Comparison of ENCODE assay signal across 1 cellular context in the genomic region with DNA sequence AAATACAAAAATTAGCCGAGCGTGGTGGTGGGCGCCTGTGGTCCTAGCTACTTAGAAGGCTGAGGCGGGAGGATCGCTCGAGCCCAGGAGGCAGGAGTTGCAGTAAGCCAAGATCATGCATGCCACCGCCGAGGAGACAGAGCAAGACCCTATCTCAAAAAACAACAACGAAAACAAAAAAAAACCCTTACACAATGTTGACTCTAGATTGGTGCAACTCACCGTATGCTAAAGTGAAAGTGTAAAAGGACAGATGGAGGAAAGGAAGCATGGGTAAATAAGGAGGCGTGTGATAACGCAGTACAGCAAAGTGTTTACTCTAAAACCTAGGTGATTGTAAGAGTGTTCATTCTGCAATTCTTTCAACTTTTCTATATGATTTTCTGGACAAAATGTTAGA.
TF ChIP-seq lines count a peak whose summit lies in the region.

No MANE protein-coding gene starts in this region.

TF ChIP-seq in GM23338, 12 proteins besides CTCF, POLR2A, EP300 and RAD21 (continued from another document):
- TF ChIP-seq, protein P1, sequence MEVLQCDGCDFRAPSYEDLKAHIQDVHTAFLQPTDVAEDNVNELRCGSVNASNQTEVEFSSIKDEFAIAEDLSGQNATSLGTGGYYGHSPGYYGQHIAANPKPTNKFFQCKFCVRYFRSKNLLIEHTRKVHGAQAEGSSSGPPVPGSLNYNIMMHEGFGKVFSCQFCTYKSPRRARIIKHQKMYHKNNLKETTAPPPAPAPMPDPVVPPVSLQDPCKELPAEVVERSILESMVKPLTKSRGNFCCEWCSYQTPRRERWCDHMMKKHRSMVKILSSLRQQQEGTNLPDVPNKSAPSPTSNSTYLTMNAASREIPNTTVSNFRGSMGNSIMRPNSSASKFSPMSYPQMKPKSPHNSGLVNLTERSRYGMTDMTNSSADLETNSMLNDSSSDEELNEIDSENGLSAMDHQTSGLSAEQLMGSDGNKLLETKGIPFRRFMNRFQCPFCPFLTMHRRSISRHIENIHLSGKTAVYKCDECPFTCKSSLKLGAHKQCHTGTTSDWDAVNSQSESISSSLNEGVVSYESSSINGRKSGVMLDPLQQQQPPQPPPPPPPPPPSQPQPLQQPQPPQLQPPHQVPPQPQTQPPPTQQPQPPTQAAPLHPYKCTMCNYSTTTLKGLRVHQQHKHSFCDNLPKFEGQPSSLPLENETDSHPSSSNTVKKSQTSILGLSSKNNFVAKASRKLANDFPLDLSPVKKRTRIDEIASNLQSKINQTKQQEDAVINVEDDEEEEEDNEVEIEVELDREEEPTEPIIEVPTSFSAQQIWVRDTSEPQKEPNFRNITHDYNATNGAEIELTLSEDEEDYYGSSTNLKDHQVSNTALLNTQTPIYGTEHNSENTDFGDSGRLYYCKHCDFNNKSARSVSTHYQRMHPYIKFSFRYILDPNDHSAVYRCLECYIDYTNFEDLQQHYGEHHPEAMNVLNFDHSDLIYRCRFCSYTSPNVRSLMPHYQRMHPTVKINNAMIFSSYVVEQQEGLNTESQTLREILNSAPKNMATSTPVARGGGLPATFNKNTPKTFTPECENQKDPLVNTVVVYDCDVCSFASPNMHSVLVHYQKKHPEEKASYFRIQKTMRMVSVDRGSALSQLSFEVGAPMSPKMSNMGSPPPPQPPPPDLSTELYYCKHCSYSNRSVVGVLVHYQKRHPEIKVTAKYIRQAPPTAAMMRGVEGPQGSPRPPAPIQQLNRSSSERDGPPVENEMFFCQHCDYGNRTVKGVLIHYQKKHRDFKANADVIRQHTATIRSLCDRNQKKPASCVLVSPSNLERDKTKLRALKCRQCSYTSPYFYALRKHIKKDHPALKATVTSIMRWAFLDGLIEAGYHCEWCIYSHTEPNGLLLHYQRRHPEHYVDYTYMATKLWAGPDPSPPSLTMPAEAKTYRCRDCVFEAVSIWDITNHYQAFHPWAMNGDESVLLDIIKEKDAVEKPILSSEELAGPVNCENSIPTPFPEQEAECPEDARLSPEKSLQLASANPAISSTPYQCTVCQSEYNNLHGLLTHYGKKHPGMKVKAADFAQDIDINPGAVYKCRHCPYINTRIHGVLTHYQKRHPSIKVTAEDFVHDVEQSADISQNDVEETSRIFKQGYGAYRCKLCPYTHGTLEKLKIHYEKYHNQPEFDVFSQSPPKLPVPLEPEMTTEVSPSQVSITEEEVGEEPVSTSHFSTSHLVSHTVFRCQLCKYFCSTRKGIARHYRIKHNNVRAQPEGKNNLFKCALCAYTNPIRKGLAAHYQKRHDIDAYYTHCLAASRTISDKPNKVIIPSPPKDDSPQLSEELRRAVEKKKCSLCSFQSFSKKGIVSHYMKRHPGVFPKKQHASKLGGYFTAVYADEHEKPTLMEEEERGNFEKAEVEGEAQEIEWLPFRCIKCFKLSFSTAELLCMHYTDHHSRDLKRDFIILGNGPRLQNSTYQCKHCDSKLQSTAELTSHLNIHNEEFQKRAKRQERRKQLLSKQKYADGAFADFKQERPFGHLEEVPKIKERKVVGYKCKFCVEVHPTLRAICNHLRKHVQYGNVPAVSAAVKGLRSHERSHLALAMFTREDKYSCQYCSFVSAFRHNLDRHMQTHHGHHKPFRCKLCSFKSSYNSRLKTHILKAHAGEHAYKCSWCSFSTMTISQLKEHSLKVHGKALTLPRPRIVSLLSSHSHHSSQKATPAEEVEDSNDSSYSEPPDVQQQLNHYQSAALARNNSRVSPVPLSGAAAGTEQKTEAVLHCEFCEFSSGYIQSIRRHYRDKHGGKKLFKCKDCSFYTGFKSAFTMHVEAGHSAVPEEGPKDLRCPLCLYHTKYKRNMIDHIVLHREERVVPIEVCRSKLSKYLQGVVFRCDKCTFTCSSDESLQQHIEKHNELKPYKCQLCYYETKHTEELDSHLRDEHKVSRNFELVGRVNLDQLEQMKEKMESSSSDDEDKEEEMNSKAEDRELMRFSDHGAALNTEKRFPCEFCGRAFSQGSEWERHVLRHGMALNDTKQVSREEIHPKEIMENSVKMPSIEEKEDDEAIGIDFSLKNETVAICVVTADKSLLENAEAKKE (CRISPR knock-in tag; IDR thresholded peaks at IDR 0.05), result no peak
- TF ChIP-seq POLR2AphosphoS5 (IDR thresholded peaks at IDR 0.05; ENCODE audit: low read depth) (no peak), EZH2phosphoT487 (IDR thresholded peaks at IDR 0.05; ENCODE audit: unreplicated experiment) (no peak), ZNF114 (CRISPR knock-in tag; IDR thresholded peaks at IDR 0.05) (no peak), STAT1 (IDR thresholded peaks at IDR 0.05; ENCODE audit: unreplicated experiment) (no peak)
